8 cellular contexts compared by ENCODE assay signal in genomic region chr6:123415844-123416468, GRCh38.
DNase-seq lines count a peak whose midpoint lies in the region; ATAC-seq and TF ChIP-seq lines count a peak whose summit lies in the region.

No MANE protein-coding gene starts in this region.

- H3K4me3 Mint-ChIP-seq in CD14-positive monocyte (no peak overlapping the region), T-helper 17 cell (no peak overlapping the region), naive B cell (no peak overlapping the region)

- DNase-seq in CD14-positive monocyte (ENCODE audit: low spot score) = no peak
- peak; percentile 47 for DNase-seq in NCI-H1417 treated with DMSO at 0.1 percent for 48 hours (lab: John Stamatoyannopoulos, UW)
- DNase-seq in T-helper 17 cell = no peak
- DNase-seq in epithelial cell of proximal tubule (ENCODE audit: low read depth) = no peak
- DNase-seq in naive B cell = peak; percentile 1
- no peak for DNase-seq in GM19240 (ENCODE audit: insufficient read length, low spot score)

- H3K9me3 Mint-ChIP-seq in CD14-positive monocyte = no peaks in the 10 kb centered on the region
- no peaks in the 10 kb centered on the region for H3K9me3 Mint-ChIP-seq in naive B cell

- H3K4me1 Mint-ChIP-seq in CD14-positive monocyte (no peaks in the 10 kb centered on the region), T-helper 17 cell (no peaks in the 10 kb centered on the region), naive B cell (no peaks in the 10 kb centered on the region)

- ATAC-seq in GM18858 (IDR thresholded peaks at IDR 0.05; ENCODE audit: unreplicated experiment) (peak; percentile 95), HG02981 (IDR thresholded peaks at IDR 0.05; ENCODE audit: unreplicated experiment) (peak; percentile 94), T-helper 17 cell (peak; percentile 40), naive B cell (ENCODE audit: low read depth in 2 of 2) (peak in 1 of 2 donors; percentile 32)

- H3K9me3 ChIP-seq in T-helper 17 cell (ENCODE audit: control insufficient read depth, low read length, poor library complexity, severe bottlenecking) = no peaks in the 10 kb centered on the region

- TF ChIP-seq CTCF in CD14-positive monocyte (IDR thresholded peaks at IDR 0.05) (peak; percentile 71), epithelial cell of proximal tubule (conservative IDR thresholded peaks at IDR 0.05; ENCODE audit: low read depth, low read length) (peak; percentile 77)

- intact Hi-C loops in CD14-positive monocyte (cut with micrococcal nuclease) = no loop called here

- H3K36me3 Mint-ChIP-seq in CD14-positive monocyte (no peaks in the 10 kb centered on the region), T-helper 17 cell (ENCODE audit: low read depth) (no peaks in the 10 kb centered on the region), naive B cell (no peaks in the 10 kb centered on the region)

- H3K27me3 Mint-ChIP-seq in CD14-positive monocyte (ENCODE audit: low read depth in 3 of 3) (peaks cover 0 to 2% (median 0%) of the 10 kb centered on the region in 3 donors), T-helper 17 cell (no peaks in the 10 kb centered on the region), naive B cell (no peaks in the 10 kb centered on the region)

- H3K27ac Mint-ChIP-seq in CD14-positive monocyte (no peak overlapping the region), T-helper 17 cell (no peak overlapping the region), naive B cell (no peak overlapping the region)

- H3K4me3 ChIP-seq in epithelial cell of proximal tubule (ENCODE audit: low read depth, low read length) = no peak overlapping the region

Comparison
In these comparisons a context has a peak if more than half of its experiments do, and no peak if none do; other contexts are left out.
1. DNase-seq: peak in NCI-H1417 treated with DMSO at 0.1 percent for 48 hours (single experiment) and naive B cell (single experiment); none in CD14-positive monocyte (single experiment), T-helper 17 cell (0 of 3), epithelial cell of proximal tubule (single experiment) and GM19240 (single experiment).